10 cellular contexts compared by ENCODE assay signal in genomic region chr2:120771556-120772208, GRCh38. TPM values are rescaled to one million over a fixed set of nuclear protein-coding genes. Genes with fewer than 3 reads are reported as not detected.
DNase-seq lines count a peak whose midpoint lies in the region; ATAC-seq and TF ChIP-seq lines count a peak whose summit lies in the region.
"Had no signal": no experiment of that assay in that cellular context is flagged by ENCODE, and none has a peak within 500 bp of the region (broad histone marks: within the 10 kb centered on the region; RNA-seq: fewer than 3 reads in every experiment).

No MANE protein-coding gene starts in this region.

- H3K23me2 ChIP-seq in H9 (ENCODE audit: insufficient read length, low read depth, low read length, poor library complexity, severe bottlenecking) = no peaks in the 10 kb centered on the region

- peak overlapping the region; percentile 53 to 95 (median 57); a peak in 4 of 7 replicates for H3K27ac Mint-ChIP-seq in H9
- no peak overlapping the region for H3K27ac Mint-ChIP-seq in stimulated activated memory B cell treated with anti-CD40 and anti-IgM and Interleukin-4, amounts not matched to agents 10 μg/mL and 1 μg/mL and 100 μg/mL, for 72 hours
- H3K27ac Mint-ChIP-seq: T-helper 17 cell had no signal

- DNase-seq in H9 = no peak
- peak; percentile 91 for DNase-seq in astrocyte of the hippocampus (ENCODE audit: low read depth, low spot score)
- peak; percentile 98 for DNase-seq in hepatic stellate cell (ENCODE audit: low spot score)
- peak; percentile 66 for DNase-seq in spleen
- DNase-seq in NCI-H187 (lab: John Stamatoyannopoulos, UW) = no peak
- DNase-seq: NCI-H1105, T-helper 17 cell had no signal

- H3K79me1 ChIP-seq in H9 (ENCODE audit: insufficient read depth, low read depth, low read length, poor library complexity, severe bottlenecking) = peaks cover 9% of the 10 kb centered on the region

- no peak overlapping the region for H3K4me2 ChIP-seq in H9 (ENCODE audit: insufficient read depth, insufficient read length, low read length)

- no peak overlapping the region for H3K9ac ChIP-seq in H9 (ENCODE audit: extremely low read depth, insufficient read length, low read length)

- peaks cover 67 to 76% of the 10 kb centered on the region in 2 experiments for H3K4me1 Mint-ChIP-seq in H9
- H3K4me1 Mint-ChIP-seq in stimulated activated memory B cell treated with anti-CD40 and anti-IgM and Interleukin-4, amounts not matched to agents 10 μg/mL and 1 μg/mL and 100 μg/mL, for 72 hours = no peaks in the 10 kb centered on the region

- TF ChIP-seq CTCF in H9 (conservative IDR thresholded peaks at IDR 0.05) (no peak), spleen (IDR thresholded peaks at IDR 0.05 in 8 of 11, conservative IDR thresholded peaks at IDR 0.05 in 3 of 11) (no peak)

- no peak overlapping the region for H3K4me3 Mint-ChIP-seq in H9
- H3K4me3 Mint-ChIP-seq in stimulated activated memory B cell treated with anti-CD40 and anti-IgM and Interleukin-4, amounts not matched to agents 10 μg/mL and 1 μg/mL and 100 μg/mL, for 72 hours = no peak overlapping the region
- H3K4me3 Mint-ChIP-seq: T-helper 17 cell had no signal

- H2BK5ac ChIP-seq in H9 (ENCODE audit: insufficient read length, low read length) = no peak overlapping the region

- no peaks in the 10 kb centered on the region for H3K27me3 Mint-ChIP-seq in H9 (ENCODE audit: low read depth)
- H3K27me3 Mint-ChIP-seq in stimulated activated memory B cell treated with anti-CD40 and anti-IgM and Interleukin-4, amounts not matched to agents 10 μg/mL and 1 μg/mL and 100 μg/mL, for 72 hours = no peaks in the 10 kb centered on the region

- peaks cover 0 to 4% (median 2%) of the 10 kb centered on the region in 3 experiments; a peak in 2 of 7 replicates for H3K36me3 Mint-ChIP-seq in H9 (ENCODE audit: insufficient read depth in 1 of 3, low read depth in 3 of 3)
- no peaks in the 10 kb centered on the region for H3K36me3 Mint-ChIP-seq in stimulated activated memory B cell treated with anti-CD40 and anti-IgM and Interleukin-4, amounts not matched to agents 10 μg/mL and 1 μg/mL and 100 μg/mL, for 72 hours

- H3K9me3 ChIP-seq in H9 (ENCODE audit: control insufficient read depth, low read depth, low read length) (no peaks in the 10 kb centered on the region), spleen (no peaks in the 10 kb centered on the region)

- H3K27ac ChIP-seq in H9 (ENCODE audit: insufficient read length, low read depth, low read length) (no peak overlapping the region), spleen (peak overlapping the region in 7 of 8 donors; percentile 29 to 72 (median 57))

- no peak overlapping the region for H2BK120ac ChIP-seq in H9 (ENCODE audit: low read depth, low read length, poor library complexity, severe bottlenecking)

- ATAC-seq in HG03139 (IDR thresholded peaks at IDR 0.05; ENCODE audit: unreplicated experiment) (no peak), GM19397 (IDR thresholded peaks at IDR 0.05; ENCODE audit: unreplicated experiment) (no peak)
- ATAC-seq in stimulated activated memory B cell treated with anti-CD40 and anti-IgM and Interleukin-4, amounts not matched to agents 10 μg/mL and 1 μg/mL and 100 μg/mL, for 72 hours = no peak
- ATAC-seq: T-helper 17 cell had no signal

- no peak overlapping the region for H3K4me3 ChIP-seq in spleen

- peaks cover 18% of the 10 kb centered on the region for H3K4me1 ChIP-seq in H9 (ENCODE audit: insufficient read depth, low read length)
- peaks cover 0 to 7% (median 0%) of the 10 kb centered on the region in 6 donors for H3K4me1 ChIP-seq in spleen

- peaks cover 25% of the 10 kb centered on the region; the same call in 1 of the 2 replicates for H3K79me2 ChIP-seq in H9 (ENCODE audit: insufficient read depth, low read length)

- H3K27me3 ChIP-seq in H9 (ENCODE audit: insufficient read depth, low read length) = no peaks in the 10 kb centered on the region
- no peaks in the 10 kb centered on the region for H3K27me3 ChIP-seq in spleen (replicated peaks in 1 of 7)

- H2AK5ac ChIP-seq in H9 (ENCODE audit: insufficient read length, low read length) = no peak overlapping the region

- H3K4ac ChIP-seq in H9 (ENCODE audit: low read depth, low read length) = no peak overlapping the region

- no peak overlapping the region for H2BK12ac ChIP-seq in H9 (ENCODE audit: insufficient read length, low read depth, low read length)

- H2BK15ac ChIP-seq in H9 (ENCODE audit: low read depth, low read length) = no peak overlapping the region

- no peak overlapping the region for H2BK20ac ChIP-seq in H9 (ENCODE audit: low read depth, low read length, poor library complexity, severe bottlenecking)

- H3K56ac ChIP-seq in H9 (ENCODE audit: insufficient read length, low read depth, low read length) = no peak overlapping the region

- H4K8ac ChIP-seq in H9 (replicated peaks; ENCODE audit: insufficient read length, low read depth, low read length) = no peak overlapping the region

- H3K36me3 ChIP-seq in spleen = no peaks in the 10 kb centered on the region

- H3K18ac ChIP-seq in H9 (ENCODE audit: insufficient read length, low read depth, low read length) = no peak overlapping the region

- no peaks in the 10 kb centered on the region for H4K20me1 ChIP-seq in H9 (ENCODE audit: control insufficient read depth, insufficient read depth, insufficient read length)

- H3K14ac ChIP-seq in H9 (ENCODE audit: insufficient read depth, low read length) = no peak overlapping the region

- H2AFZ ChIP-seq in H9 (ENCODE audit: low read length) = no peak overlapping the region

- H3K9me3 Mint-ChIP-seq in H9 = no peaks in the 10 kb centered on the region
- no peaks in the 10 kb centered on the region for H3K9me3 Mint-ChIP-seq in stimulated activated memory B cell treated with anti-CD40 and anti-IgM and Interleukin-4, amounts not matched to agents 10 μg/mL and 1 μg/mL and 100 μg/mL, for 72 hours

- intact Hi-C loops in spleen (cut with DNase I; ENCODE audit: low total_unique reads) = no loop called here

- WGBS in H9 (ENCODE audit: extremely low coverage, insufficient read length, low lambda C conversion rate) = no CpG with 5 or more reads among the region's 7 CpGs
- WGBS in spleen, 5 donors = 53 to 72% (median 64%) methylated on average over 6 to 7 of the region's 7 CpGs

- H4K91ac ChIP-seq in H9 (ENCODE audit: insufficient read length, low read depth, low read length) = no peak overlapping the region

- H3T11ph ChIP-seq in H9 (ENCODE audit: low read length) = no peak overlapping the region

- no peak overlapping the region for H4K5ac ChIP-seq in H9 (ENCODE audit: insufficient read length, low read depth, low read length)

- no peak for TF ChIP-seq POLR2A in spleen (IDR thresholded peaks at IDR 0.05)

- H3K23ac ChIP-seq in H9 (ENCODE audit: insufficient read length, low read depth, low read length) = no peak overlapping the region

RNA-seq across cellular contexts. Expression of gene GLI2, which starts 36.0 kb away (rescaled TPM):
- 56.7 and 59.3 TPM in 2 replicates for total RNA-seq in H9 (2021)
- total RNA-seq in spleen = 10 to 100 TPM in 1 of 7 donors, 1 to 10 TPM in 5, under 1 TPM in 1; 0.51 to 10.6 (median 1.7) TPM
- polyA plus RNA-seq in spleen = under 1 TPM; 0.22 to 0.32 (median 0.23) TPM
- total RNA-seq: T-helper 17 cell had no signal

Comparison
In these comparisons a context has a peak if more than half of its experiments do, and no peak if none do; other contexts are left out.
1. DNase-seq: peak in astrocyte of the hippocampus (single experiment), hepatic stellate cell (single experiment) and spleen (single experiment); none in H9 (single experiment) and NCI-H187 (0 of 2).